ENCODE assay signal across 8 cellular contexts in the genomic region with DNA sequence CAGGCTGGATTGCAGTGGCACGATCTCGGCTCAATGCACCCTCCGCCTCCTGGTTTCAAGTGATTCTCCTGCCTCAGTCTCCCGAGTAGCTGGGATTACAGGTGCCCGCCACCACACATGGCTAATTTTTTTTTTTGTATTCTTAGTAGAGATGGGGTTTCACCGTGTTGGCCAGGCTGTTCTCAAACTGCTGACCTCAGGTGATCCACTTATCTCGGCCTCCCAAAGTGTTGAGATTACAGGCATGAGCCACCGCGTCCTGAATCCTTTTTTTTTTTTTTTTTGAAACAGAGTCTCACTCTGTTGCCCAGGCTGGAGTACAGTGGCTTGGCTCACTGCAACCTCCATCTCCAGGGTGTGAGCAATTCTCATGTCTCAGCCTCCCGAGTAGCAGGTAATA. TPM values are rescaled to one million over a fixed set of nuclear protein-coding genes. Genes with fewer than 3 reads are reported as not detected.
DNase-seq lines count a peak whose midpoint lies in the region; ATAC-seq, FAIRE-seq and TF ChIP-seq lines count a peak whose summit lies in the region.
"Not testable (repeated sequence)": the region's sequence is repeated elsewhere in the genome, so short reads cannot be mapped to it uniquely, and the experiment has no call there.

No MANE protein-coding gene starts in this region.

- not testable (repeated sequence) for ATAC-seq in WTC11, HepG2, psoas muscle

- WGBS in HepG2 (ENCODE audit: low lambda C conversion rate) = 94% methylated on average over 10 of the region's 10 CpGs
- no CpG with 5 or more reads among the region's 10 CpGs for WGBS in trophoblast cell (ENCODE audit: extremely low coverage, insufficient coverage, insufficient read length)
- WGBS in psoas muscle, 3 donors = 54 to 77% (median 54%) methylated on average over 8 to 10 of the region's 10 CpGs
- WGBS in spleen, 5 donors = 78 to 95% (median 93%) methylated on average over 10 of the region's 10 CpGs

- not testable (repeated sequence) for H3K14ac ChIP-seq in trophoblast cell (ENCODE audit: low read length)

- not testable (repeated sequence) for H3K18ac ChIP-seq in trophoblast cell (ENCODE audit: low read length)

- FAIRE-seq in HepG2 (lab: Jason Lieb, UNC) = not testable (repeated sequence)

- H4K20me1 ChIP-seq in KMS-11 (ENCODE audit: insufficient read depth) (peaks cover 38% of the 10 kb centered on the region), HepG2 (ENCODE audit: insufficient read depth, low read length) (peaks cover 62% of the 10 kb centered on the region)

- not testable (repeated sequence) for TF ChIP-seq RAD21 in HepG2 (CRISPR knock-in tag; IDR thresholded peaks at IDR 0.05)

- TF ChIP-seq CTCF in KMS-11 (conservative IDR thresholded peaks at IDR 0.05; ENCODE audit: low read depth, low read length); WTC11 (IDR thresholded peaks at IDR 0.05); brain (conservative IDR thresholded peaks at IDR 0.05); left ventricle myocardium inferior (IDR thresholded peaks at IDR 0.05; ENCODE audit: borderline replicate concordance); HepG2 (CRISPR knock-in tag; IDR thresholded peaks at IDR 0.05); psoas muscle (IDR thresholded peaks at IDR 0.05); spleen (IDR thresholded peaks at IDR 0.05 in 8 of 11, conservative IDR thresholded peaks at IDR 0.05 in 3 of 11): not testable (repeated sequence)

- not testable (repeated sequence) for H2BK12ac ChIP-seq in trophoblast cell (ENCODE audit: low read length)

- not testable (repeated sequence) for H4K8ac ChIP-seq in trophoblast cell (ENCODE audit: low read depth, low read length)

- H3K4me2 ChIP-seq in KMS-11 = peak overlapping the region; percentile 52
- H3K4me2 ChIP-seq in HepG2 (ENCODE audit: low read depth, low read length); trophoblast cell (ENCODE audit: low read length): not testable (repeated sequence)

- H3K4me3 Mint-ChIP-seq in WTC11 = not testable (repeated sequence)
- peak overlapping the region in 3 of 5 experiments; percentile 32 to 65 (median 51) for H3K4me3 Mint-ChIP-seq in brain

- H3K9ac ChIP-seq in KMS-11; HepG2 (ENCODE audit: insufficient read depth, low read depth, low read length); trophoblast cell (ENCODE audit: low read length): not testable (repeated sequence)

- not testable (repeated sequence) for H3K27me3 Mint-ChIP-seq in WTC11 (ENCODE audit: low read depth); brain

- H3K23ac ChIP-seq in trophoblast cell (ENCODE audit: low read length) = not testable (repeated sequence)

- H3K36me3 ChIP-seq in KMS-11 (ENCODE audit: insufficient read depth); left ventricle myocardium inferior; HepG2 (replicated peaks in 1 of 2; ENCODE audit: control insufficient read depth in 1 of 2, insufficient read depth in 2 of 2, low read length in 2 of 2); trophoblast cell (ENCODE audit: control insufficient read depth in 1 of 2, insufficient read depth in 2 of 2, low read length in 2 of 2); psoas muscle (ENCODE audit: insufficient read depth in 1 of 2, low read depth in 1 of 2); spleen: not testable (repeated sequence)

- H2AK5ac ChIP-seq in trophoblast cell (ENCODE audit: low read length) = not testable (repeated sequence)

- not testable (repeated sequence) for TF ChIP-seq POLR2A in HepG2 (IDR thresholded peaks at IDR 0.05; ENCODE audit: insufficient read depth in 1 of 2, low read depth in 2 of 2, low read length in 2 of 2); spleen (IDR thresholded peaks at IDR 0.05)

- H2BK120ac ChIP-seq in trophoblast cell (ENCODE audit: insufficient read depth, low read length, poor library complexity) = not testable (repeated sequence)

- not testable (repeated sequence) for H3K4me3 ChIP-seq in KMS-11 (IDR thresholded peaks at IDR 0.05; ENCODE audit: insufficient read depth, low read depth, low read length); HepG2 (replicated peaks in 1 of 3; ENCODE audit: insufficient read depth in 1 of 3, low read depth in 2 of 3, low read length in 3 of 3); trophoblast cell (ENCODE audit: low read depth, low read length); psoas muscle; spleen
- peak overlapping the region; percentile 4 for H3K4me3 ChIP-seq in left ventricle myocardium inferior

- POLR2A ChIA-PET in WTC11 (lab: Charles Lee); HepG2 (lab: Yijun Ruan, JAX): not testable (repeated sequence)

- H3K9me3 Mint-ChIP-seq in WTC11 = not testable (repeated sequence)
- H3K9me3 Mint-ChIP-seq in brain = peaks cover 0 to 26% (median 8%) of the 10 kb centered on the region in 5 experiments

- in situ Hi-C loops in HepG2 (cut with HindIII; ENCODE audit: extremely low pct_ligation_motif_present, low pct_unique_long_range_greater_than_20kb) = loop anchor here (10.0 kb wide), 1 partner anchor 105 kb away; no protein-coding TSS in a partner anchor

- H3K79me1 ChIP-seq in trophoblast cell (ENCODE audit: low read length) = not testable (repeated sequence)

- peak overlapping the region; percentile 13 for H3K4ac ChIP-seq in trophoblast cell (ENCODE audit: low read depth, low read length)

- TF ChIP-seq EP300 in HepG2 (IDR thresholded peaks at IDR 0.05; ENCODE audit: low read depth in 2 of 2, low read length in 2 of 2); HepG2 (CRISPR knock-in tag; IDR thresholded peaks at IDR 0.05; ENCODE audit: borderline replicate concordance): not testable (repeated sequence)

- H3K27ac ChIP-seq in KMS-11 = peak overlapping the region; percentile 52; the same call in 1 of the 2 replicates
- peak overlapping the region; percentile 14 for H3K27ac ChIP-seq in left ventricle myocardium inferior (replicated peaks)
- H3K27ac ChIP-seq in HepG2 (ENCODE audit: extremely low read length, insufficient read depth, low read length); trophoblast cell (ENCODE audit: low read depth, low read length); spleen: not testable (repeated sequence)
- H3K27ac ChIP-seq in psoas muscle = peak overlapping the region; percentile 39

- CTCF ChIA-PET in WTC11 (lab: Charles Lee) = interaction anchor here (0.9 kb wide), 1 partner anchor 13 kb away, joined by 3 read pairs; no protein-coding TSS in a partner anchor
- CTCF ChIA-PET in HepG2 (lab: Yijun Ruan, JAX; ENCODE audit: low intra/inter-chr PET ratio, low total read pairs) = not testable (repeated sequence)

- intact Hi-C loops in left ventricle myocardium inferior (cut with micrococcal nuclease) = loop anchor here (10.0 kb wide), 1 partner anchor 265 kb away; no protein-coding TSS in a partner anchor
- intact Hi-C loops in HepG2 (cut with micrococcal nuclease; ENCODE audit: unreplicated experiment); psoas muscle (cut with DNase I); spleen (cut with DNase I; ENCODE audit: low total_unique reads): not testable (repeated sequence)

- H2AFZ ChIP-seq in KMS-11 (ENCODE audit: low read depth); HepG2 (ENCODE audit: low read length); trophoblast cell (ENCODE audit: insufficient read depth, low read length, poor library complexity): not testable (repeated sequence)

- H4K91ac ChIP-seq in trophoblast cell (ENCODE audit: low read depth, low read length) = not testable (repeated sequence)

- BruUV-seq in HepG2 (replicated peaks; lab: Mats Ljungman, UMichigan) = not testable (repeated sequence)

- H3K79me2 ChIP-seq in KMS-11 (ENCODE audit: insufficient read depth, low read depth) = peaks cover 86% of the 10 kb centered on the region
- peaks cover 100% of the 10 kb centered on the region for H3K79me2 ChIP-seq in HepG2 (ENCODE audit: insufficient read depth, low read length)
- not testable (repeated sequence) for H3K79me2 ChIP-seq in trophoblast cell (ENCODE audit: control insufficient read depth, insufficient read depth, low read length, poor library complexity)

- not testable (repeated sequence) for DNase-seq in WTC11 (ENCODE audit: low spot score); left ventricle myocardium inferior; HepG2 (ENCODE audit: low spot score); trophoblast cell; psoas muscle
- DNase-seq in spleen = peak; percentile 41

- not testable (repeated sequence) for H3K27me3 ChIP-seq in KMS-11 (ENCODE audit: insufficient read depth, low read depth); left ventricle myocardium inferior (ENCODE audit: low read depth); HepG2 (ENCODE audit: control insufficient read depth in 1 of 2, insufficient read depth in 2 of 2, low read length in 2 of 2); trophoblast cell (ENCODE audit: insufficient read depth, low read length); psoas muscle (ENCODE audit: insufficient read depth in 3 of 3, low read length in 2 of 3); spleen (replicated peaks in 1 of 7)

- not testable (repeated sequence) for H3K27ac Mint-ChIP-seq in WTC11
- peak overlapping the region in 3 of 5 experiments; percentile 54 to 81 (median 69) for H3K27ac Mint-ChIP-seq in brain

- H3K4me1 Mint-ChIP-seq in WTC11 (peaks cover 62% of the 10 kb centered on the region), brain (peaks cover 88% of the 10 kb centered on the region)

- peaks cover 68% of the 10 kb centered on the region for H3K4me1 ChIP-seq in KMS-11 (ENCODE audit: low read depth, poor library complexity, severe bottlenecking)
- peaks cover 99% of the 10 kb centered on the region for H3K4me1 ChIP-seq in left ventricle myocardium inferior
- H3K4me1 ChIP-seq in HepG2 (ENCODE audit: insufficient read depth, low read length) = peaks cover 43% of the 10 kb centered on the region
- not testable (repeated sequence) for H3K4me1 ChIP-seq in trophoblast cell (ENCODE audit: control insufficient read depth in 1 of 2, insufficient read depth in 2 of 2, low read length in 2 of 2)
- peaks cover 97% of the 10 kb centered on the region for H3K4me1 ChIP-seq in psoas muscle
- peaks cover 27 to 100% (median 83%) of the 10 kb centered on the region in 6 donors for H3K4me1 ChIP-seq in spleen

- H3K36me3 Mint-ChIP-seq in WTC11 = not testable (repeated sequence)
- H3K36me3 Mint-ChIP-seq in brain = peaks cover 67% of the 10 kb centered on the region

- not testable (repeated sequence) for H4K12ac ChIP-seq in trophoblast cell (ENCODE audit: low read depth, low read length)

- not testable (repeated sequence) for H2BK5ac ChIP-seq in trophoblast cell (ENCODE audit: low read depth, low read length, poor library complexity)

- H3K9me3 ChIP-seq in left ventricle myocardium inferior (replicated peaks); HepG2 (ENCODE audit: low read length); trophoblast cell (ENCODE audit: insufficient read depth, low read depth, low read length); psoas muscle; spleen: not testable (repeated sequence)

RNA-seq across cellular contexts. Expression of a gene that starts 24.9 kb away (rescaled TPM):
- total RNA-seq in WTC11 (2021) = 134 to 145 TPM (median 138 TPM) in 3 replicates
- polyA plus RNA-seq in brain (ENCODE audit: insufficient read depth, low read depth, low replicate concordance) = 70.0 TPM
- 449 TPM for total RNA-seq in left ventricle myocardium inferior
- total RNA-seq in HepG2 (2016; rRNA removed; fragmentation: Illumina TruSeq; extraction: Trizol) = 136 and 167 TPM in 2 replicates
- total RNA-seq in HepG2 (2016; cell fraction: cytosol; rRNA removed; fragmentation: Illumina TruSeq; extraction: Trizol; ENCODE audit: low read depth) = 33.5 and 40.4 TPM in 2 replicates
- total RNA-seq in HepG2 (2016; cell fraction: insoluble cytoplasmic fraction; rRNA removed; fragmentation: Illumina TruSeq; extraction: Trizol) = 141 and 159 TPM in 2 replicates
- 82.9 and 85.6 TPM in 2 replicates for total RNA-seq in HepG2 (2016; cell fraction: membrane; rRNA removed; fragmentation: Illumina TruSeq; extraction: Trizol)
- total RNA-seq in HepG2 (2016; cell fraction: nucleus; rRNA removed; fragmentation: Illumina TruSeq; extraction: Trizol) = 114 and 126 TPM in 2 replicates
- 117 and 137 TPM in 2 replicates for polyA plus RNA-seq in HepG2 (2011; rRNA removed)
- 108 and 115 TPM in 2 replicates for polyA plus RNA-seq in HepG2 (2011; cell fraction: cytosol; rRNA removed)
- 73.5 and 79.1 TPM in 2 replicates for polyA plus RNA-seq in HepG2 (2011; cell fraction: nucleus; rRNA removed)
- polyA plus RNA-seq in HepG2 (2012) = 77.5 and 90.6 TPM in 2 replicates
- 5.6 and 6.8 TPM in 2 replicates for polyA plus RNA-seq in HepG2 (2016; cell fraction: cytosol; fragmentation: Illumina TruSeq; extraction: Trizol; ENCODE audit: low read depth)
- polyA plus RNA-seq in HepG2 (2016; cell fraction: insoluble cytoplasmic fraction; fragmentation: Illumina TruSeq; extraction: Trizol; ENCODE audit: low read depth) = 101 and 120 TPM in 2 replicates
- 23.6 and 26.7 TPM in 2 replicates for polyA plus RNA-seq in HepG2 (2016; cell fraction: membrane; fragmentation: Illumina TruSeq; extraction: Trizol; ENCODE audit: low read depth)
- 50.1 and 57.9 TPM in 2 replicates for polyA plus RNA-seq in HepG2 (2016; cell fraction: nucleus; fragmentation: Illumina TruSeq; extraction: Trizol; ENCODE audit: insufficient read depth, low read depth)
- 195 and 554 TPM in 2 replicates for polyA minus RNA-seq in HepG2 (2011; rRNA and poly(A)+ RNA removed; ENCODE audit: low replicate concordance)
- polyA minus RNA-seq in HepG2 (2011; cell fraction: cytosol; rRNA and poly(A)+ RNA removed) = 175 and 185 TPM in 2 replicates
- 261 and 310 TPM in 2 replicates for polyA minus RNA-seq in HepG2 (2011; cell fraction: nucleus; rRNA and poly(A)+ RNA removed)
- polyA plus RNA-seq in trophoblast cell (2013) = 142 TPM in 2 replicates
- total RNA-seq in psoas muscle = 100 to 1,000 TPM; 275 to 421 (median 308) TPM
- polyA plus RNA-seq in psoas muscle = 100 to 1,000 TPM in 1 of 3 donors, 10 to 100 TPM in 2; 62.0 to 266 (median 82.1) TPM
- total RNA-seq in spleen = 100 to 1,000 TPM; 143 to 217 (median 195) TPM
- polyA plus RNA-seq in spleen = 10 to 100 TPM; 11.3 to 32.3 (median 16.8) TPM
